12 cellular contexts compared by ENCODE assay signal in the genomic region with DNA sequence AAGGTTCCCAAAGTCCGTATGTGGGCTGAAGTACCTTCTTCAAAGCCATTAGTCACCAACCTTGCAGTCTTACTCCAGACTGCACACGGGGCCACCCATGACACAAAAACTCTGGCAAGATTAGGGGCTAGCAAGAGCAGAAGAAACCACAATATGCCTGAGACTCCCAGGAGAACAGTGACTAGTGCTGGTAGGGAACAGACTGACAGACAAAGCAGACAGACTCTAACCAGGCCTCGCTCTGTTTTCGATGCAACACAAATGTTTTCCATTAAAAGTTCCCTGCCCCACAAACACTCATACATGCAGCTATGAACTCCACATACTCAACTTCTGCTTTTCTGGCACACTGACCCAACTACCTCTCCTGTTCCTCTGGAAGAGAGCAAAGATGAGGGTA.
DNase-seq lines count a peak whose midpoint lies in the region; ATAC-seq, FAIRE-seq and TF ChIP-seq lines count a peak whose summit lies in the region.
"Had no signal": no experiment of that assay in that cellular context is flagged by ENCODE, and none has a peak within 500 bp of the region (broad histone marks: within the 10 kb centered on the region; RNA-seq: fewer than 3 reads in every experiment).

No MANE protein-coding gene starts in this region.

- TF ChIP-seq EP300 in sigmoid colon (IDR thresholded peaks at IDR 0.05): no peak

- peak overlapping the region in 2 of 4 donors; percentile 5 to 39 for H3K27ac ChIP-seq in sigmoid colon
- H3K27ac ChIP-seq: foreskin keratinocyte had no signal

- H3K36me3 ChIP-seq in sigmoid colon: peaks cover 0 to 29% (median 0%) of the 10 kb centered on the region in 4 donors

- H3K4me3 ChIP-seq in sigmoid colon: no peak overlapping the region

- no peak overlapping the region for H3K27ac Mint-ChIP-seq in activated T-cell treated with anti-CD3 and anti-CD28 coated beads, Interleukin-2, amount 50 U/mL, for 72 hours

- no peaks in the 10 kb centered on the region for H3K9me3 ChIP-seq in sigmoid colon

- FAIRE-seq in GM12891 (lab: Jason Lieb, UNC): peak; percentile 40

- TF ChIP-seq POLR2A in GM12891 (IDR thresholded peaks at IDR 0.05; ENCODE audit: low read depth, low read length) (no peak), sigmoid colon (IDR thresholded peaks at IDR 0.05) (no peak)

- peaks cover 3 to 8% of the 10 kb centered on the region in 2 donors for H3K36me3 Mint-ChIP-seq in activated T-cell treated with anti-CD3 and anti-CD28 coated beads, Interleukin-2, amount 50 U/mL, for 72 hours (ENCODE audit: insufficient read depth in 2 of 2)

- no peak for ATAC-seq in activated T-cell treated with anti-CD3 and anti-CD28 coated beads, Interleukin-2, amount 50 U/mL, for 72 hours (replicated peaks in 1 of 2)
- ATAC-seq in GM21737 (IDR thresholded peaks at IDR 0.05; ENCODE audit: unreplicated experiment): no peak
- ATAC-seq: foreskin keratinocyte had no signal

- WGBS in sigmoid colon, 2 donors: 59 to 82% methylated on average over 4 of the region's 4 CpGs

- H3K27me3 ChIP-seq in sigmoid colon: no peaks in the 10 kb centered on the region
- H3K27me3 ChIP-seq: foreskin keratinocyte had no signal

- no peak for TF ChIP-seq CTCF in sigmoid colon (IDR thresholded peaks at IDR 0.05)

- peaks cover 0 to 7% (median 0%) of the 10 kb centered on the region in 4 donors for H3K4me1 ChIP-seq in sigmoid colon
- H3K4me1 ChIP-seq: foreskin keratinocyte had no signal

- H3K4me3 Mint-ChIP-seq in activated T-cell treated with anti-CD3 and anti-CD28 coated beads, Interleukin-2, amount 50 U/mL, for 72 hours: no peak overlapping the region

- intact Hi-C loops in sigmoid colon (cut with DNase I): no loop called here

- H3K4me1 Mint-ChIP-seq in activated T-cell treated with anti-CD3 and anti-CD28 coated beads, Interleukin-2, amount 50 U/mL, for 72 hours (ENCODE audit: low read depth): peaks cover 23% of the 10 kb centered on the region

- DNase-seq in GM12891 (ENCODE audit: insufficient read length, low spot score): no peak
- peak; percentile 17 for DNase-seq in SIG-M5 (lab: John Stamatoyannopoulos, UW)
- peak; percentile 60 for DNase-seq in fibroblast of the conjunctiva (ENCODE audit: low read depth)
- DNase-seq in sigmoid colon: peak; percentile 53
- DNase-seq in iPS-NIHi11 (ENCODE audit: low spot score): no peak
- DNase-seq in activated T-cell treated with anti-CD3 and anti-CD28 coated beads, Interleukin-2, amount 50 U/mL, for 72 hours: no peak
- DNase-seq in ureter (ENCODE audit: low spot score): no peak
- DNase-seq: foreskin keratinocyte; NCI-H1092; posterior cingulate gyrus; stimulated activated naive CD4-positive, alpha-beta T cell had no signal

- no peaks in the 10 kb centered on the region for H3K9me3 Mint-ChIP-seq in activated T-cell treated with anti-CD3 and anti-CD28 coated beads, Interleukin-2, amount 50 U/mL, for 72 hours

- no peaks in the 10 kb centered on the region for H3K27me3 Mint-ChIP-seq in activated T-cell treated with anti-CD3 and anti-CD28 coated beads, Interleukin-2, amount 50 U/mL, for 72 hours (ENCODE audit: low read depth)

TF ChIP-seq in GM12891, 5 proteins besides CTCF, POLR2A, EP300 and RAD21:
- TF ChIP-seq TAF1 (IDR thresholded peaks at IDR 0.05; ENCODE audit: low read depth, low read length) (no peak), POLR2AphosphoS5 (IDR thresholded peaks at IDR 0.05; ENCODE audit: low read depth, low read length) (no peak), SPI1 (IDR thresholded peaks at IDR 0.05; ENCODE audit: low read depth, low read length) (peak; percentile 16; the same call in 1 of the 2 replicates), PAX5 (IDR thresholded peaks at IDR 0.05; ENCODE audit: insufficient read depth, low read length, severe bottlenecking) (no peak), POU2F2 (IDR thresholded peaks at IDR 0.05; ENCODE audit: low read depth, low read length) (no peak)

Comparison
In these comparisons a context has a peak if more than half of its experiments do, and no peak if none do; other contexts are left out.
1. DNase-seq: peak in SIG-M5 (single experiment), fibroblast of the conjunctiva (single experiment) and sigmoid colon (single experiment); none in GM12891 (single experiment), iPS-NIHi11 (single experiment), activated T-cell treated with anti-CD3 and anti-CD28 coated beads, Interleukin-2, amount 50 U/mL, for 72 hours (0 of 2) and ureter (single experiment).